9 cellular contexts compared by ENCODE assay signal in genomic region chr3:108489776-108490175, GRCh38. TPM values are rescaled to one million over a fixed set of nuclear protein-coding genes. Genes with fewer than 3 reads are reported as not detected.
A peak's percentile ranks its signal among the peaks of the same experiment; 100 is the strongest.
DNase-seq lines count a peak whose midpoint lies in the region; ATAC-seq and TF ChIP-seq lines count a peak whose summit lies in the region.
"Had no signal": no experiment of that assay in that cellular context is flagged by ENCODE, and none has a peak within 500 bp of the region (broad histone marks: within the 10 kb centered on the region; RNA-seq: fewer than 3 reads in every experiment).

No MANE protein-coding gene starts in this region.

- CTCF ChIA-PET in CD4-positive, alpha-beta T cell (lab: Charles Lee) = interaction anchor here (1.0 to 4.0 kb wide), 3 partner anchors 12 to 100 kb away, joined by 3 to 16 read pairs (median 7); partner anchors contain the start of genes CIP2A and DZIP3

- H3K36me3 ChIP-seq in cardiac muscle cell = no peaks in the 10 kb centered on the region

- H3K4me1 ChIP-seq in cardiac muscle cell (ENCODE audit: low read depth) = peaks cover 11% of the 10 kb centered on the region

- H3K4me3 Mint-ChIP-seq in CD4-positive, alpha-beta T cell = no peak overlapping the region

- H3K27me3 ChIP-seq in CD4-positive, alpha-beta T cell (ENCODE audit: control insufficient read depth, insufficient read depth, low read length) = no peaks in the 10 kb centered on the region
- no peaks in the 10 kb centered on the region for H3K27me3 ChIP-seq in cardiac muscle cell

- H3K27ac ChIP-seq in CD4-positive, alpha-beta T cell (ENCODE audit: low read depth, low read length) = no peak overlapping the region
- H3K27ac ChIP-seq in cardiac muscle cell = no peak overlapping the region
- H3K27ac ChIP-seq: SK-N-MC had no signal

- POLR2A ChIA-PET in CD4-positive, alpha-beta T cell (lab: Charles Lee) = no interaction called here

- no peaks in the 10 kb centered on the region for H3K9me3 ChIP-seq in CD4-positive, alpha-beta T cell (ENCODE audit: control insufficient read depth, low read length)
- no peaks in the 10 kb centered on the region for H3K9me3 ChIP-seq in cardiac muscle cell (ENCODE audit: low read depth)

- peak in 6 of 10 experiments; percentile 8 to 27 (median 22) for DNase-seq in CD4-positive, alpha-beta T cell
- DNase-seq in NCI-H460 (ENCODE audit: extremely low read depth, low read depth) (peak; percentile 43), cardiac muscle cell (ENCODE audit: low read depth in 1 of 2, low spot score in 1 of 2) (peak; percentile 57 to 70), retina (peak; percentile 80)
- DNase-seq in activated gamma-delta T cell treated with anti-CD3 and anti-CD28 coated beads, Interleukin-2, amount 50 U/mL, for 16 hours (ENCODE audit: low read depth) = peak; percentile 7

- H3K4me3 ChIP-seq in cardiac muscle cell = no peak overlapping the region
- H3K4me3 ChIP-seq: SK-N-MC had no signal

- H3K9me3 Mint-ChIP-seq in CD4-positive, alpha-beta T cell = no peaks in the 10 kb centered on the region

- intact Hi-C loops in CD4-positive, alpha-beta T cell (cut with DNase I, micrococcal nuclease) = loop anchor here (1.0 to 10.0 kb wide), 9 partner anchors 62 to 1825 kb away; partner anchors contain the start of gene TRAT1 (in 1 of the 2)

- H3K27me3 Mint-ChIP-seq in CD4-positive, alpha-beta T cell = no peaks in the 10 kb centered on the region

- TF ChIP-seq CTCF in CD4-positive, alpha-beta T cell (IDR thresholded peaks at IDR 0.05) = peak; percentile 76
- TF ChIP-seq CTCF in cardiac muscle cell (IDR thresholded peaks at IDR 0.05; ENCODE audit: low read depth, low read length) = peak; percentile 71

- peaks cover 4% of the 10 kb centered on the region for H3K4me1 Mint-ChIP-seq in CD4-positive, alpha-beta T cell (ENCODE audit: low read depth)

- H3K36me3 Mint-ChIP-seq in CD4-positive, alpha-beta T cell (ENCODE audit: low read depth) = no peaks in the 10 kb centered on the region

- no peak overlapping the region for H3K27ac Mint-ChIP-seq in CD4-positive, alpha-beta T cell

- peak; percentile 92 for ATAC-seq in CD4-positive, alpha-beta T cell (ENCODE audit: poor library complexity)
- ATAC-seq in GM18511 (IDR thresholded peaks at IDR 0.05; ENCODE audit: unreplicated experiment) (peak; percentile 87), HG03139 (IDR thresholded peaks at IDR 0.05; ENCODE audit: unreplicated experiment) (peak; percentile 84), GM18867 (IDR thresholded peaks at IDR 0.05; ENCODE audit: unreplicated experiment) (no peak)

RNA-seq across cellular contexts. Expression of gene MYH15, which starts 20.6 kb away (rescaled TPM):
- under 1 TPM; 0.05 to 0.08 TPM for total RNA-seq in CD4-positive, alpha-beta T cell
- 0.12 and 0.14 TPM in 2 replicates for total RNA-seq in NCI-H460 (2014; rRNA removed; shearing (Covaris generic))
- 0.29 TPM in 1 of 2 replicates, not detected in the other for polyA plus RNA-seq in NCI-H460 (2014; cell fraction: nucleus; rRNA removed)
- total RNA-seq in cardiac muscle cell = 0.24 and 0.56 TPM in 2 replicates
- polyA plus RNA-seq in cardiac muscle cell = 0.55 TPM in 1 of 2 replicates, not detected in the other

Comparison
In these comparisons a context has a peak if more than half of its experiments do, and no peak if none do; other contexts are left out.
1. DNase-seq: peak in every context shown above with its lines; median percentile 80 in retina; 64 in cardiac muscle cell; 43 in NCI-H460; 22 in CD4-positive, alpha-beta T cell; 7 in activated gamma-delta T cell treated with anti-CD3 and anti-CD28 coated beads, Interleukin-2, amount 50 U/mL, for 16 hours.